ENCODE assay signal across 10 cellular contexts in the genomic region with DNA sequence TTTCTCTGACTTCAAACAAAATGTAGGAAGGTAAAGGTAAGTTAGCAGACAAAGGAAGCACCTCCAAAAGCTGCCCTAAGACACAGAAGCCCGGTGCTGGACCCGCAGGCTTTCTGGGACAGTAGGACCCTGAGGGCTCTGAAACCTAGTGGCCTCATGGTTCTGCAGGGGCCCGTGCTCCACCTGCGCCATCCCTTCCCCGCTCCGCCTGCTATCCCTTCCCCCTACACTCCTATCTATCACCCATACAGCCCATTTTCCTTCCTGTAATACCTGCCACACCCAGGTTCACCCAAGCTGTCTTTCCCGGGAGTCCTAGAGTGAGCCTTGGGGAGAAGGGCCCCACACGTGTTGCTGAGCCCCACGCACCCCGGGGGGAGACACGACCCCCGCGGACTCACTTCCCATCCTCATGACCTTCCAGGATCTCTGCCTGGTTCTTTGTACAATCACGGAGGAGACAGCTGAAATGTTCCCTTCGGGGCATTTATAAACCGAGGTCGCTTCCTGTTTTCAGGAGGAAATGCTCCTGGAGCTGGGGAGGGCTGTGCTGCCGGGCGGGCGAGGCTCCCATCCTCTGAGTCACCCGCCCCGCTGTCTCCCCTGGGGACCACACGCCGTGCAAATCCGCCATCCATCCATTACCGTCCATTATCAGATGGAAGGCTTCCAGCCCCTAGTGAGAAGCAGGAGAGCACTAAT.
DNase-seq lines count a peak whose midpoint lies in the region; ATAC-seq, FAIRE-seq and TF ChIP-seq lines count a peak whose summit lies in the region.
"Had no signal": no experiment of that assay in that cellular context is flagged by ENCODE, and none has a peak within 500 bp of the region (broad histone marks: within the 10 kb centered on the region; RNA-seq: fewer than 3 reads in every experiment).

No MANE protein-coding gene starts in this region.

- CTCF ChIA-PET in endothelial cell of umbilical vein (lab: Charles Lee): interaction anchor here (0.9 to 1.7 kb wide), 3 partner anchors 12 to 27 kb away, joined by 3 to 4 read pairs (median 4); no protein-coding TSS in a partner anchor

- no peaks in the 10 kb centered on the region for H3K9me3 Mint-ChIP-seq in nephron

- H3K27me3 ChIP-seq in endothelial cell of umbilical vein (ENCODE audit: control insufficient read depth in 2 of 2, insufficient read depth in 2 of 2, low read length in 2 of 2): no peaks in the 10 kb centered on the region

- no peaks in the 10 kb centered on the region for H4K20me1 ChIP-seq in endothelial cell of umbilical vein (replicated peaks; ENCODE audit: control insufficient read depth, extremely low read depth, insufficient read depth, low read length)

- FAIRE-seq in endothelial cell of umbilical vein (lab: Jason Lieb, UNC): peak; percentile 79

- BruUV-seq in endothelial cell of umbilical vein (replicated peaks; lab: Mats Ljungman, UMichigan): TSS peak; percentile 70

- no peaks in the 10 kb centered on the region for H3K9me1 ChIP-seq in endothelial cell of umbilical vein (replicated peaks; ENCODE audit: control insufficient read depth, extremely low read depth, insufficient read depth, low read length)

- H3K27ac Mint-ChIP-seq in nephron: peak overlapping the region; percentile 0 to 78 (median 46)

- ATAC-seq in HG02973 (IDR thresholded peaks at IDR 0.05; ENCODE audit: unreplicated experiment): no peak
- ATAC-seq in HG02885 (IDR thresholded peaks at IDR 0.05; ENCODE audit: poor library complexity, unreplicated experiment): no peak

- H3K4me2 ChIP-seq in endothelial cell of umbilical vein (ENCODE audit: insufficient read depth, low read length): peak overlapping the region; percentile 43

- H3K36me3 Mint-ChIP-seq in nephron (ENCODE audit: low read depth): no peaks in the 10 kb centered on the region

- intact Hi-C loops in endothelial cell of umbilical vein (cut with micrococcal nuclease): loop anchor here (1.0 to 2.0 kb wide), 2 partner anchors 23 to 43 kb away; no protein-coding TSS in a partner anchor

- no peaks in the 10 kb centered on the region for H3K9me3 ChIP-seq in endothelial cell of umbilical vein (replicated peaks; ENCODE audit: control insufficient read depth, insufficient read depth, low read length)

- dilution Hi-C loops in endothelial cell of umbilical vein (cut with MboI; ENCODE audit: extremely low pct_ligation_motif_present, low sequenced_read_pairs): no loop called here

- DNase-seq in COR-L47 (lab: John Stamatoyannopoulos, UW) (peak; percentile 38), NCI-H226 (peak; percentile 63), endothelial cell of umbilical vein (ENCODE audit: low read depth, low spot score) (peak; percentile 45), NCI-H1694 treated with DMSO at 0.1 percent for 48 hours (lab: John Stamatoyannopoulos, UW) (no peak), activated T-cell treated with anti-CD3 and anti-CD28 coated beads for 4 hours (no peak)
- DNase-seq: DND-41, midbrain had no signal

- peak overlapping the region; percentile 20 for H3K9ac ChIP-seq in endothelial cell of umbilical vein (replicated peaks; ENCODE audit: extremely low read depth, insufficient read depth, low read length)

- H3K4me1 Mint-ChIP-seq in nephron: peaks cover 37% of the 10 kb centered on the region

- peak overlapping the region; percentile 71 for H2AFZ ChIP-seq in endothelial cell of umbilical vein (ENCODE audit: low read depth, low read length)

- no peak overlapping the region for H3K4me3 Mint-ChIP-seq in nephron

- no peaks in the 10 kb centered on the region for H3K79me2 ChIP-seq in endothelial cell of umbilical vein (ENCODE audit: control insufficient read depth, insufficient read depth, low read length)

- TF ChIP-seq POLR2A in endothelial cell of umbilical vein (IDR thresholded peaks at IDR 0.05; ENCODE audit: low read depth, low read length): no peak

- no peaks in the 10 kb centered on the region for H3K36me3 ChIP-seq in endothelial cell of umbilical vein (ENCODE audit: control insufficient read depth in 2 of 2, extremely low read depth in 1 of 2, insufficient read depth in 2 of 2, low read length in 2 of 2)

- POLR2A ChIA-PET in endothelial cell of umbilical vein (lab: Charles Lee): no interaction called here

- peak overlapping the region; percentile 72 for H3K27ac ChIP-seq in endothelial cell of umbilical vein (ENCODE audit: insufficient read depth, low read depth, low read length)

- no peak overlapping the region for H3K4me3 ChIP-seq in endothelial cell of umbilical vein (replicated peaks in 1 of 3; ENCODE audit: insufficient read depth in 1 of 3, low read depth in 1 of 3, low read length in 3 of 3)

- H3K27me3 Mint-ChIP-seq in nephron (ENCODE audit: low read depth): peaks cover 9% of the 10 kb centered on the region

- peaks cover 38% of the 10 kb centered on the region for H3K4me1 ChIP-seq in endothelial cell of umbilical vein (ENCODE audit: control insufficient read depth, extremely low read depth, insufficient read depth, low read length)

- no peak for TF ChIP-seq CTCF in endothelial cell of umbilical vein (IDR thresholded peaks at IDR 0.05; ENCODE audit: extremely low read depth in 1 of 2, insufficient read depth in 1 of 2, low read depth in 1 of 2, low read length in 2 of 2)
- TF ChIP-seq CTCF in nephron (IDR thresholded peaks at IDR 0.05; ENCODE audit: unreplicated experiment in 3 of 3): no peak

TF ChIP-seq in endothelial cell of umbilical vein, 7 proteins besides CTCF, POLR2A, EP300 and RAD21:
- no peak for TF ChIP-seq GATA2 (IDR thresholded peaks at IDR 0.05; ENCODE audit: insufficient read depth, insufficient read length, low read depth, low read length)
- TF ChIP-seq FOS (IDR thresholded peaks at IDR 0.05; ENCODE audit: borderline replicate concordance, insufficient read depth, low read length): peak; percentile 13

Comparison
In these comparisons a context has a peak if more than half of its experiments do, and no peak if none do; other contexts are left out.
1. DNase-seq: peak in COR-L47 (single experiment), NCI-H226 (single experiment) and endothelial cell of umbilical vein (single experiment); none in NCI-H1694 treated with DMSO at 0.1 percent for 48 hours (single experiment) and activated T-cell treated with anti-CD3 and anti-CD28 coated beads for 4 hours (single experiment).